ENCODE assay signal across 9 cellular contexts in the genomic region with DNA sequence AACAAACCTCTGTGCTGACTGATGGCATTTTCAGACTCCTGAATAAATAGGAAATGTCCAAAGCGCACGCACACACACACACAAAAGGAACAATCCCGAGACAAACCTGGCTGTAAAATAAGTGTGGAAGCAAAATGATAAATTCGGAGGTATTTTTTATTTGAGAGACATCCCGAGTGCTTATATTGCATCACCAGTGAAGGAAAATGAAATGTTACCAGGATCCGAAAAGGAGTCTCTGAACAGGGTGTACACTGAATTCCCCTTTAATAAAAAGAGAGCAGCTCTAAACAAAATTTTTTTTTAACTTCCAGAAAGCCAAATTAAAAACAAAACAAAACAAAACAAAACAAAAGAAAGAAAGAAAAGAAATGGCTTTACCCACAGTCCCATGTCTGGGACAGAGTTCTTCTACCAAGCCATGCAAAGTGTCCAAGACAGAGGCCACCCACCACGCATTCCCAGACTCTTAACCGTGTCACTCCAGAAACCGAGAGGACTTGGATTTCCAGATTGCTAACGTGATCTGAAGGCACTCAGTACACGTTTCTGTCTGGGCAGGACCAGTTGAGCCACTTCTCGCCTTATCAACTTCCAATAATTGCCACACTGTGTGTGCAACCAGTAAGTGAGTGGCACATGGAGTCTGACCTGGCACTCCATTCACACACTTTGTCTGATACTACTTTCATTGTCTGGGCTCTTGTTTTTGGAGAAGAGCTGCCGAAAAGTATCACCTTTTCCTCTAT. TPM values are rescaled to one million over a fixed set of nuclear protein-coding genes. Genes with fewer than 3 reads are reported as not detected.
DNase-seq lines count a peak whose midpoint lies in the region; ATAC-seq and TF ChIP-seq lines count a peak whose summit lies in the region.
"Had no signal": no experiment of that assay in that cellular context is flagged by ENCODE, and none has a peak within 500 bp of the region (broad histone marks: within the 10 kb centered on the region; RNA-seq: fewer than 3 reads in every experiment).

No MANE protein-coding gene starts in this region.

- 45 to 51% (median 46%) methylated on average over 13 of the region's 13 CpGs for WGBS in heart left ventricle, 4 donors
- 27% methylated on average over 13 of the region's 13 CpGs for WGBS in prostate gland

- H3K4me3 ChIP-seq in WERI-Rb-1 (ENCODE audit: low read depth, low read length) (peak overlapping the region; percentile 54), heart left ventricle (peak overlapping the region; percentile 51 to 88 (median 68)), prostate gland (peak overlapping the region; percentile 53 to 57)

- TF ChIP-seq CTCF in WERI-Rb-1 (IDR thresholded peaks at IDR 0.05; ENCODE audit: low read depth, low read length) = no peak
- TF ChIP-seq CTCF in heart left ventricle (IDR thresholded peaks at IDR 0.05) = no peak
- no peak for TF ChIP-seq CTCF in prostate gland (IDR thresholded peaks at IDR 0.05)

- DNase-seq in WERI-Rb-1 = no peak
- no peak for DNase-seq in heart left ventricle
- peak; percentile 15 for DNase-seq in prostate gland (ENCODE audit: low spot score)
- no peak for DNase-seq in NK-92 (lab: John Stamatoyannopoulos, UW; ENCODE audit: unreplicated experiment)
- DNase-seq in activated gamma-delta T cell treated with Interleukin-2 at 50 U/mL for 16 hours = no peak
- DNase-seq in activated effector memory CD4-positive, alpha-beta T cell treated with anti-CD3 and anti-CD28 coated beads, Interleukin-2, amount 50 U/mL, for 16 hours = no peak
- DNase-seq: activated B cell treated with CpG ODN at 0.5 μM for 24 hours had no signal

- no peak for TF ChIP-seq POLR2A in heart left ventricle (IDR thresholded peaks at IDR 0.05)
- TF ChIP-seq POLR2A in prostate gland (IDR thresholded peaks at IDR 0.05) = no peak

- H3K27ac ChIP-seq in WERI-Rb-1 (no peak overlapping the region), heart left ventricle (peak overlapping the region in 10 of 12 donors; percentile 29 to 81 (median 72)), prostate gland (peak overlapping the region; percentile 63 to 65)

- intact Hi-C loops in heart left ventricle (cut with DNase I) = loop anchor here in 2 of 10 donors (5.0 to 10.0 kb wide), 2 partner anchors 82 to 205 kb away; a partner anchor contains a TSS
- intact Hi-C loops in prostate gland (cut with DNase I) = loop anchor here (10.0 kb wide), 1 partner anchor 365 kb away; a partner anchor contains a TSS

- H3K4me1 ChIP-seq in heart left ventricle (peaks cover 0 to 15% (median 6%) of the 10 kb centered on the region in 12 donors), prostate gland (replicated peaks) (no peaks in the 10 kb centered on the region)

- H3K9me3 ChIP-seq in WERI-Rb-1 (ENCODE audit: severe bottlenecking) (no peaks in the 10 kb centered on the region), heart left ventricle (peaks cover 0 to 5% (median under 1%) of the 10 kb centered on the region in 12 donors), prostate gland (no peaks in the 10 kb centered on the region)

- H3K36me3 ChIP-seq in WERI-Rb-1 = no peaks in the 10 kb centered on the region
- H3K36me3 ChIP-seq in heart left ventricle = no peaks in the 10 kb centered on the region
- H3K36me3 ChIP-seq in prostate gland = no peaks in the 10 kb centered on the region

- no peaks in the 10 kb centered on the region for H3K27me3 ChIP-seq in WERI-Rb-1 (ENCODE audit: insufficient read depth, low read depth, severe bottlenecking)
- H3K27me3 ChIP-seq in heart left ventricle = no peaks in the 10 kb centered on the region
- no peaks in the 10 kb centered on the region for H3K27me3 ChIP-seq in prostate gland (replicated peaks; ENCODE audit: insufficient read depth)

- ATAC-seq in GM19324 (IDR thresholded peaks at IDR 0.05; ENCODE audit: low FRiP score, unreplicated experiment) (peak; percentile 10), HG03135 (IDR thresholded peaks at IDR 0.05; ENCODE audit: unreplicated experiment) (peak; percentile 4), heart left ventricle (peak in 3 of 4 donors; percentile 31 to 52 (median 50))

RNA-seq across cellular contexts. Expression of a gene that starts 0.8 kb away (rescaled TPM):
- total RNA-seq in heart left ventricle = 10 to 100 TPM; 15.2 to 28.5 (median 19.6) TPM
- 1 to 10 TPM; 7.0 to 8.8 TPM for polyA plus RNA-seq in heart left ventricle
- total RNA-seq in prostate gland = 10 to 100 TPM in 1 of 2 donors, 1 to 10 TPM in 1; 6.4 to 20.3 TPM
- total RNA-seq: activated B cell treated with CpG ODN at 0.5 μM for 24 hours had no signal
